ENCODE assay signal across 2 cellular contexts in the genomic region with DNA sequence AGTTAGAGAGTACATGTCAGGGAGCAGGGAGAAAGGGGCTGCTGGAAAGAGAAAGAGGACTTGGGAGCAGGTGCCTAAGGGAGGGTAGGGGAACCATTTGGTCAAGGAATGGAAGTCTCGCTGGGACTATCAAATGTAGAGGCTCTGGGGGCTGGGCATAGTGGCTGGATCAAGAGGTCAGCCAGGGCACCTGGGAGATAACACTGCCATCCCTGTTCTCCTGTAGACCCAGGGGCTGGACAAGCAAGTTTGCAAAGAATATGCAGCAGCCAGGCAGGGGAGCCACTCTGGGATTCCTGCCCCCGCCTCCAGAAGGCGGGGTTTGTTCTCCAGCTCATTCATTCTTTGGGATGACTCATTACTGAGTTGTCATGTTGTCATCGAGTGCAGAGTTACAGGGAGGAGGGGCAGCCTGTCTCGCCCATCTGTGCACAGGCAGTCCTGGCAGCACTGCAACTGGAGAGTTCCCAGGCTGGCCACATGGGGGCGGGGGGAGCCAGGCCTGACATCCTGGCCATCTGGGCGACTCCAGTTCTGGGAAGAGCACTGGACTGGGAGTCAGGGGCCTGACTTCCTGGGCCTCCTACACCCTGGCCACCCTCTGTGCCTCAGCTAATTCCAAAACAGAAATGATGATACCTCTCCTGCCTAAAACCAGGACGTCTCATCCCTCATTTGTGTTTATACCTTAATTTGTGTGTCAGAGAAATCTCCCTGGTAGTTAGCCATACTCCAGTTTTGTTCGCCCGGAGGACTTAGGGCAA.
A peak's percentile ranks its signal among the peaks of the same experiment; 100 is the strongest.
TF ChIP-seq lines count a peak whose summit lies in the region.

No MANE protein-coding gene starts in this region.

TF ChIP-seq in A549, 52 proteins besides CTCF, POLR2A, EP300 and RAD21:
- TF ChIP-seq JUN (IDR thresholded peaks at IDR 0.05) (0 out of 5 replicates have a peak, but pooled peaks of 1 of the 2 experiments have one; percentile 37), JUNB (IDR thresholded peaks at IDR 0.05) (peak; percentile 54), CEBPB (IDR thresholded peaks at IDR 0.05) (0 out of 4 replicates have a peak, but pooled peaks of 1 of the 2 experiments have one; percentile 5), FOSL2 (IDR thresholded peaks at IDR 0.05) (peak; percentile 86), FOSL2 (CRISPR knock-in tag; IDR thresholded peaks at IDR 0.05) (peak; percentile 97), SREBF2 (IDR thresholded peaks at IDR 0.05) (no peak), MAX (IDR thresholded peaks at IDR 0.05) (peak; percentile 47), E2F6 (IDR thresholded peaks at IDR 0.05; ENCODE audit: borderline replicate concordance, low read depth) (no peak), SMC3 (IDR thresholded peaks at IDR 0.05) (peak; percentile 78)

TF ChIP-seq in K562, 482 proteins besides CTCF, POLR2A, EP300 and RAD21 (continues in another document):
- TF ChIP-seq ZNF41 (CRISPR knock-in tag; conservative IDR thresholded peaks at IDR 0.05) (no peak), SRF (CRISPR knock-in tag; IDR thresholded peaks at IDR 0.05) (peak in 1 of 2 experiments; percentile 82; a peak in 1 of 4 replicates), ZNF175 (CRISPR knock-in tag; IDR thresholded peaks at IDR 0.05; ENCODE audit: low read depth) (no peak), NONO (IDR thresholded peaks at IDR 0.05; ENCODE audit: low read depth in 2 of 2, low read length in 1 of 2) (no peak), ZNF23 (CRISPR knock-in tag; IDR thresholded peaks at IDR 0.05) (no peak), PHF20 (IDR thresholded peaks at IDR 0.05; ENCODE audit: partially characterized antibody) (no peak), BDP1 (IDR thresholded peaks at IDR 0.05; ENCODE audit: insufficient read depth, insufficient read length) (no peak), GTF2F1 (IDR thresholded peaks at IDR 0.05; ENCODE audit: low read depth, low read length) (no peak), ZNF584 (CRISPR knock-in tag; IDR thresholded peaks at IDR 0.05; ENCODE audit: low read depth) (no peak), ZNF124 (CRISPR knock-in tag; IDR thresholded peaks at IDR 0.05) (no peak), PHB2 (IDR thresholded peaks at IDR 0.05; ENCODE audit: low read depth) (no peak), TCF3 (CRISPR knock-in tag; IDR thresholded peaks at IDR 0.05) (peak; percentile 46; the same call in 1 of the 2 replicates), ZZZ3 (IDR thresholded peaks at IDR 0.05) (no peak), MCM2 (IDR thresholded peaks at IDR 0.05; ENCODE audit: low read depth) (no peak), SFPQ (IDR thresholded peaks at IDR 0.05; ENCODE audit: low read depth, low read length) (no peak), HDGF (IDR thresholded peaks at IDR 0.05) (0 out of 2 replicates have a peak, but pooled peaks have one; percentile 31), KAT2B (IDR thresholded peaks at IDR 0.05; ENCODE audit: low read depth, low read length) (no peak), GABPB2 (CRISPR knock-in tag; conservative IDR thresholded peaks at IDR 0.05) (no peak), GABPB1 (CRISPR knock-in tag; IDR thresholded peaks at IDR 0.05) (peak; percentile 59; the same call in 1 of the 2 replicates), CBX8 (IDR thresholded peaks at IDR 0.05; ENCODE audit: borderline replicate concordance, extremely low read depth, low read depth, low read length, poor library complexity, severe bottlenecking) (no peak), BACH1 (tag; IDR thresholded peaks at IDR 0.05) (no peak), MAFK (IDR thresholded peaks at IDR 0.05; ENCODE audit: low read length) (peak; percentile 52), KDM5B (IDR thresholded peaks at IDR 0.05; ENCODE audit: insufficient replicate concordance, low read depth, low read length) (no peak), GTF2E2 (tag; IDR thresholded peaks at IDR 0.05) (no peak), HDAC1 (IDR thresholded peaks at IDR 0.05) (peak in 1 of 2 experiments; percentile 47; a peak in 1 of 4 replicates), ZNF518B (CRISPR knock-in tag; IDR thresholded peaks at IDR 0.05) (no peak), ZBTB9 (CRISPR knock-in tag; IDR thresholded peaks at IDR 0.05) (no peak), MTA3 (IDR thresholded peaks at IDR 0.05; ENCODE audit: borderline replicate concordance) (peak; percentile 79; the same call in 1 of the 2 replicates), GTF2A2 (tag; IDR thresholded peaks at IDR 0.05) (no peak)
- TF ChIP-seq, protein P1, sequence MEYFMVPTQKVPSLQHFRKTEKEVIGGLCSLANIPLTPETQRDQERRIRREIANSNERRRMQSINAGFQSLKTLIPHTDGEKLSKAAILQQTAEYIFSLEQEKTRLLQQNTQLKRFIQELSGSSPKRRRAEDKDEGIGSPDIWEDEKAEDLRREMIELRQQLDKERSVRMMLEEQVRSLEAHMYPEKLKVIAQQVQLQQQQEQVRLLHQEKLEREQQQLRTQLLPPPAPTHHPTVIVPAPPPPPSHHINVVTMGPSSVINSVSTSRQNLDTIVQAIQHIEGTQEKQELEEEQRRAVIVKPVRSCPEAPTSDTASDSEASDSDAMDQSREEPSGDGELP (CRISPR knock-in tag; IDR thresholded peaks at IDR 0.05; ENCODE audit: borderline replicate concordance), result peak; percentile 96
- TF ChIP-seq, protein P2, sequence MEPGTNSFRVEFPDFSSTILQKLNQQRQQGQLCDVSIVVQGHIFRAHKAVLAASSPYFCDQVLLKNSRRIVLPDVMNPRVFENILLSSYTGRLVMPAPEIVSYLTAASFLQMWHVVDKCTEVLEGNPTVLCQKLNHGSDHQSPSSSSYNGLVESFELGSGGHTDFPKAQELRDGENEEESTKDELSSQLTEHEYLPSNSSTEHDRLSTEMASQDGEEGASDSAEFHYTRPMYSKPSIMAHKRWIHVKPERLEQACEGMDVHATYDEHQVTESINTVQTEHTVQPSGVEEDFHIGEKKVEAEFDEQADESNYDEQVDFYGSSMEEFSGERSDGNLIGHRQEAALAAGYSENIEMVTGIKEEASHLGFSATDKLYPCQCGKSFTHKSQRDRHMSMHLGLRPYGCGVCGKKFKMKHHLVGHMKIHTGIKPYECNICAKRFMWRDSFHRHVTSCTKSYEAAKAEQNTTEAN (CRISPR knock-in tag; IDR thresholded peaks at IDR 0.05), result no peak
- TF ChIP-seq, protein P3, sequence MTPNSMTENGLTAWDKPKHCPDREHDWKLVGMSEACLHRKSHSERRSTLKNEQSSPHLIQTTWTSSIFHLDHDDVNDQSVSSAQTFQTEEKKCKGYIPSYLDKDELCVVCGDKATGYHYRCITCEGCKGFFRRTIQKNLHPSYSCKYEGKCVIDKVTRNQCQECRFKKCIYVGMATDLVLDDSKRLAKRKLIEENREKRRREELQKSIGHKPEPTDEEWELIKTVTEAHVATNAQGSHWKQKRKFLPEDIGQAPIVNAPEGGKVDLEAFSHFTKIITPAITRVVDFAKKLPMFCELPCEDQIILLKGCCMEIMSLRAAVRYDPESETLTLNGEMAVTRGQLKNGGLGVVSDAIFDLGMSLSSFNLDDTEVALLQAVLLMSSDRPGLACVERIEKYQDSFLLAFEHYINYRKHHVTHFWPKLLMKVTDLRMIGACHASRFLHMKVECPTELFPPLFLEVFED (CRISPR knock-in tag; conservative IDR thresholded peaks at IDR 0.05), result no peak
